In the genomic region with DNA sequence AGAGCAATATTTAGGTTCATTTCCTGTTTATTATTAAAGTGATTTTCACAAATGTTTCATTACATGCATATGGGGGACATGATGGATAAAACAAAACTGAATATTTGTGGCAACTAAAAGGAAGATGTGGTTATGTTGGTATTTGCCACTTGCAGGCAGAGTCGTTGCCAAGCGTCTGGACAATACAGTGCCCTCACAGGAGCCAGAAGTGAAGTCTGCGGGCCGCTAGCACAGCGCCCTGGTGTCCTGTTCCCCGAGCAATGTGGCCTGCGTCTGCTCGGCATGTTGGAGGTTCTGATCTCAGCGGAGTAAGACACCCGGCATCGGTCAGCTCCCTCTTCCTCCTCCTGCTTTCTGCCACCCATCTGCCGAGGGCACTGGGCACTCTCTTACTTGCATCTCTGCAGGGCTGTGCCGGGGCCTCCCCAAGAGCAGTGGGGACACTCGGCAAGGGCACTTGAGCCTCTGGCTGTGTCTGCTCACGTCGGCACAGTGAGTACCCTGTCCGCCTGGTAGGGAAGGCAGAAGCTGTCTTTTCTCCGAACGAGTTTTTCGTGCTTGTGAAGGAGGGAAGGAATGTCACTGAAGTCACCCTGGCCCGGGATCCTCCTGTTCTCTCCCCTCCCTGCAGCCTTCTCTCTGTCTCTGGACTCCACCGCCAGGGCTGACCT, we compare ENCODE assay signal across 1 cellular context.
TF ChIP-seq lines count a peak whose summit lies in the region.

No MANE protein-coding gene starts in this region.

TF ChIP-seq in GM23338, 12 proteins besides CTCF, POLR2A, EP300 and RAD21 (continued from another document):
- TF ChIP-seq, protein P1, sequence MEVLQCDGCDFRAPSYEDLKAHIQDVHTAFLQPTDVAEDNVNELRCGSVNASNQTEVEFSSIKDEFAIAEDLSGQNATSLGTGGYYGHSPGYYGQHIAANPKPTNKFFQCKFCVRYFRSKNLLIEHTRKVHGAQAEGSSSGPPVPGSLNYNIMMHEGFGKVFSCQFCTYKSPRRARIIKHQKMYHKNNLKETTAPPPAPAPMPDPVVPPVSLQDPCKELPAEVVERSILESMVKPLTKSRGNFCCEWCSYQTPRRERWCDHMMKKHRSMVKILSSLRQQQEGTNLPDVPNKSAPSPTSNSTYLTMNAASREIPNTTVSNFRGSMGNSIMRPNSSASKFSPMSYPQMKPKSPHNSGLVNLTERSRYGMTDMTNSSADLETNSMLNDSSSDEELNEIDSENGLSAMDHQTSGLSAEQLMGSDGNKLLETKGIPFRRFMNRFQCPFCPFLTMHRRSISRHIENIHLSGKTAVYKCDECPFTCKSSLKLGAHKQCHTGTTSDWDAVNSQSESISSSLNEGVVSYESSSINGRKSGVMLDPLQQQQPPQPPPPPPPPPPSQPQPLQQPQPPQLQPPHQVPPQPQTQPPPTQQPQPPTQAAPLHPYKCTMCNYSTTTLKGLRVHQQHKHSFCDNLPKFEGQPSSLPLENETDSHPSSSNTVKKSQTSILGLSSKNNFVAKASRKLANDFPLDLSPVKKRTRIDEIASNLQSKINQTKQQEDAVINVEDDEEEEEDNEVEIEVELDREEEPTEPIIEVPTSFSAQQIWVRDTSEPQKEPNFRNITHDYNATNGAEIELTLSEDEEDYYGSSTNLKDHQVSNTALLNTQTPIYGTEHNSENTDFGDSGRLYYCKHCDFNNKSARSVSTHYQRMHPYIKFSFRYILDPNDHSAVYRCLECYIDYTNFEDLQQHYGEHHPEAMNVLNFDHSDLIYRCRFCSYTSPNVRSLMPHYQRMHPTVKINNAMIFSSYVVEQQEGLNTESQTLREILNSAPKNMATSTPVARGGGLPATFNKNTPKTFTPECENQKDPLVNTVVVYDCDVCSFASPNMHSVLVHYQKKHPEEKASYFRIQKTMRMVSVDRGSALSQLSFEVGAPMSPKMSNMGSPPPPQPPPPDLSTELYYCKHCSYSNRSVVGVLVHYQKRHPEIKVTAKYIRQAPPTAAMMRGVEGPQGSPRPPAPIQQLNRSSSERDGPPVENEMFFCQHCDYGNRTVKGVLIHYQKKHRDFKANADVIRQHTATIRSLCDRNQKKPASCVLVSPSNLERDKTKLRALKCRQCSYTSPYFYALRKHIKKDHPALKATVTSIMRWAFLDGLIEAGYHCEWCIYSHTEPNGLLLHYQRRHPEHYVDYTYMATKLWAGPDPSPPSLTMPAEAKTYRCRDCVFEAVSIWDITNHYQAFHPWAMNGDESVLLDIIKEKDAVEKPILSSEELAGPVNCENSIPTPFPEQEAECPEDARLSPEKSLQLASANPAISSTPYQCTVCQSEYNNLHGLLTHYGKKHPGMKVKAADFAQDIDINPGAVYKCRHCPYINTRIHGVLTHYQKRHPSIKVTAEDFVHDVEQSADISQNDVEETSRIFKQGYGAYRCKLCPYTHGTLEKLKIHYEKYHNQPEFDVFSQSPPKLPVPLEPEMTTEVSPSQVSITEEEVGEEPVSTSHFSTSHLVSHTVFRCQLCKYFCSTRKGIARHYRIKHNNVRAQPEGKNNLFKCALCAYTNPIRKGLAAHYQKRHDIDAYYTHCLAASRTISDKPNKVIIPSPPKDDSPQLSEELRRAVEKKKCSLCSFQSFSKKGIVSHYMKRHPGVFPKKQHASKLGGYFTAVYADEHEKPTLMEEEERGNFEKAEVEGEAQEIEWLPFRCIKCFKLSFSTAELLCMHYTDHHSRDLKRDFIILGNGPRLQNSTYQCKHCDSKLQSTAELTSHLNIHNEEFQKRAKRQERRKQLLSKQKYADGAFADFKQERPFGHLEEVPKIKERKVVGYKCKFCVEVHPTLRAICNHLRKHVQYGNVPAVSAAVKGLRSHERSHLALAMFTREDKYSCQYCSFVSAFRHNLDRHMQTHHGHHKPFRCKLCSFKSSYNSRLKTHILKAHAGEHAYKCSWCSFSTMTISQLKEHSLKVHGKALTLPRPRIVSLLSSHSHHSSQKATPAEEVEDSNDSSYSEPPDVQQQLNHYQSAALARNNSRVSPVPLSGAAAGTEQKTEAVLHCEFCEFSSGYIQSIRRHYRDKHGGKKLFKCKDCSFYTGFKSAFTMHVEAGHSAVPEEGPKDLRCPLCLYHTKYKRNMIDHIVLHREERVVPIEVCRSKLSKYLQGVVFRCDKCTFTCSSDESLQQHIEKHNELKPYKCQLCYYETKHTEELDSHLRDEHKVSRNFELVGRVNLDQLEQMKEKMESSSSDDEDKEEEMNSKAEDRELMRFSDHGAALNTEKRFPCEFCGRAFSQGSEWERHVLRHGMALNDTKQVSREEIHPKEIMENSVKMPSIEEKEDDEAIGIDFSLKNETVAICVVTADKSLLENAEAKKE (CRISPR knock-in tag; IDR thresholded peaks at IDR 0.05) = no peak
- TF ChIP-seq ZNF114 (CRISPR knock-in tag; IDR thresholded peaks at IDR 0.05) = no peak
- no peak for TF ChIP-seq EZH2 (IDR thresholded peaks at IDR 0.05; ENCODE audit: low read depth, unreplicated experiment)
- TF ChIP-seq CREB1 (CRISPR knock-in tag; IDR thresholded peaks at IDR 0.05; ENCODE audit: low read depth) = no peak
- TF ChIP-seq, protein P2, sequence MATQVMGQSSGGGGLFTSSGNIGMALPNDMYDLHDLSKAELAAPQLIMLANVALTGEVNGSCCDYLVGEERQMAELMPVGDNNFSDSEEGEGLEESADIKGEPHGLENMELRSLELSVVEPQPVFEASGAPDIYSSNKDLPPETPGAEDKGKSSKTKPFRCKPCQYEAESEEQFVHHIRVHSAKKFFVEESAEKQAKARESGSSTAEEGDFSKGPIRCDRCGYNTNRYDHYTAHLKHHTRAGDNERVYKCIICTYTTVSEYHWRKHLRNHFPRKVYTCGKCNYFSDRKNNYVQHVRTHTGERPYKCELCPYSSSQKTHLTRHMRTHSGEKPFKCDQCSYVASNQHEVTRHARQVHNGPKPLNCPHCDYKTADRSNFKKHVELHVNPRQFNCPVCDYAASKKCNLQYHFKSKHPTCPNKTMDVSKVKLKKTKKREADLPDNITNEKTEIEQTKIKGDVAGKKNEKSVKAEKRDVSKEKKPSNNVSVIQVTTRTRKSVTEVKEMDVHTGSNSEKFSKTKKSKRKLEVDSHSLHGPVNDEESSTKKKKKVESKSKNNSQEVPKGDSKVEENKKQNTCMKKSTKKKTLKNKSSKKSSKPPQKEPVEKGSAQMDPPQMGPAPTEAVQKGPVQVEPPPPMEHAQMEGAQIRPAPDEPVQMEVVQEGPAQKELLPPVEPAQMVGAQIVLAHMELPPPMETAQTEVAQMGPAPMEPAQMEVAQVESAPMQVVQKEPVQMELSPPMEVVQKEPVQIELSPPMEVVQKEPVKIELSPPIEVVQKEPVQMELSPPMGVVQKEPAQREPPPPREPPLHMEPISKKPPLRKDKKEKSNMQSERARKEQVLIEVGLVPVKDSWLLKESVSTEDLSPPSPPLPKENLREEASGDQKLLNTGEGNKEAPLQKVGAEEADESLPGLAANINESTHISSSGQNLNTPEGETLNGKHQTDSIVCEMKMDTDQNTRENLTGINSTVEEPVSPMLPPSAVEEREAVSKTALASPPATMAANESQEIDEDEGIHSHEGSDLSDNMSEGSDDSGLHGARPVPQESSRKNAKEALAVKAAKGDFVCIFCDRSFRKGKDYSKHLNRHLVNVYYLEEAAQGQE (IDR thresholded peaks at IDR 0.05; ENCODE audit: unreplicated experiment) = no peak
- TF ChIP-seq EZH2phosphoT487 (IDR thresholded peaks at IDR 0.05; ENCODE audit: unreplicated experiment) = no peak
- TF ChIP-seq JUNB (IDR thresholded peaks at IDR 0.05; ENCODE audit: unreplicated experiment) = no peak
- no peak for TF ChIP-seq NANOG (IDR thresholded peaks at IDR 0.05; ENCODE audit: borderline replicate concordance)
- no peak for TF ChIP-seq STAT1 (IDR thresholded peaks at IDR 0.05; ENCODE audit: unreplicated experiment)
